ENCODE assay signal across 13 cellular contexts in the genomic region with DNA sequence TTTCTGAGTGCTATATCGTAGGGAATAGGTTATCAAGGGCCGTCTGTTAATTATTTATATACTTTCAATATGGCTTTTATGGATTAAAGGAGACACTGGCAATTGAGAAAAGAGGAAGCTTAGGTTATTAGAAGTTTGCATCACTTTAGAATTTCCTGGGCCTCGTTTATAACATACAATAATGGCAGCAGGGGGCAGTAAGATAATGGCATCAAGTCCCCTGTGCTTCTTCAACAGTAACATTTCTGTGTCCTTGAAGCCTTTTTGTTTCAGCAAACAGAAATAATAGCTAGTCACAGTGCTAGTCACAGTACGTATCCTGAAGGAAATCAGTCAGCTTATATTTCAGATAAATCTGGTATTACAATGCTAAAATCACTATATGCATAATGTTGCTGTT. TPM values are rescaled to one million over a fixed set of nuclear protein-coding genes. Genes with fewer than 3 reads are reported as not detected.
DNase-seq lines count a peak whose midpoint lies in the region; ATAC-seq and TF ChIP-seq lines count a peak whose summit lies in the region.
"Had no signal": no experiment of that assay in that cellular context is flagged by ENCODE, and none has a peak within 500 bp of the region (broad histone marks: within the 10 kb centered on the region; RNA-seq: fewer than 3 reads in every experiment).

No MANE protein-coding gene starts in this region.

- H3K36me3 ChIP-seq in cardiac muscle cell = no peaks in the 10 kb centered on the region
- H3K36me3 ChIP-seq: neutrophil had no signal

- no peak for ATAC-seq in Right ventricle myocardium inferior
- no peak for ATAC-seq in left colon

- no peak overlapping the region for H3K27ac ChIP-seq in cardiac muscle cell
- H3K27ac ChIP-seq: neutrophil had no signal

- no peaks in the 10 kb centered on the region for H3K9me3 ChIP-seq in cardiac muscle cell (ENCODE audit: low read depth)
- H3K9me3 ChIP-seq: neutrophil had no signal

- H3K4me3 ChIP-seq in cardiac muscle cell = no peak overlapping the region

- no peaks in the 10 kb centered on the region for H3K27me3 ChIP-seq in cardiac muscle cell
- H3K27me3 ChIP-seq: neutrophil had no signal

- TF ChIP-seq CTCF in cardiac muscle cell (IDR thresholded peaks at IDR 0.05; ENCODE audit: low read depth, low read length) = peak; percentile 58

- H3K4me1 ChIP-seq in cardiac muscle cell (ENCODE audit: low read depth) = no peaks in the 10 kb centered on the region

- DNase-seq in cardiac muscle cell (ENCODE audit: low read depth in 1 of 2, low spot score in 1 of 2) = peak; percentile 13 to 71
- no peak for DNase-seq in Right ventricle myocardium inferior (ENCODE audit: missing footprints)
- peak; percentile 20 for DNase-seq in NCI-H1694 treated with DMSO at 0.1 percent for 48 hours (lab: John Stamatoyannopoulos, UW)
- DNase-seq in dermis blood vessel endothelial cell = peak; percentile 1
- DNase-seq in superior temporal gyrus (ENCODE audit: extremely low spot score) = peak; percentile 86
- DNase-seq in left colon = no peak
- no peak for DNase-seq in DMS114 treated with DMSO at 0.1 percent for 48 hours (lab: John Stamatoyannopoulos, UW; ENCODE audit: unreplicated experiment)
- no peak for DNase-seq in NOMO-1 treated with dmso at 0.1 percent for 144 hours (lab: John Stamatoyannopoulos, UW; ENCODE audit: unreplicated experiment)
- DNase-seq: kidney, NCI-H748 treated with DMSO at 0.1 percent for 48 hours had no signal

- intact Hi-C loops in Right ventricle myocardium inferior (cut with DNase I) (no loop called here), left colon (cut with DNase I, micrococcal nuclease) (no loop called here)

RNA-seq across cellular contexts. Expression of gene SPAM1, which starts 41.9 kb away (rescaled TPM):
- total RNA-seq in cardiac muscle cell (not detected in 2 replicates), Right ventricle myocardium inferior (not detected), dermis blood vessel endothelial cell (not detected in 2 replicates), left colon (not detected)
- not detected in 2 replicates for polyA plus RNA-seq in cardiac muscle cell
- total RNA-seq: kidney; T-helper 2 cell treated with Interferon-gamma antibody and Interleukin-4, amounts not matched to agents 100 ng/mL and 5 ng/mL, for 36 hours had no signal
- polyA plus RNA-seq: BJ had no signal

Comparison
In these comparisons a context has a peak if more than half of its experiments do, and no peak if none do; other contexts are left out.
1. DNase-seq: peak in cardiac muscle cell (2 of 2), NCI-H1694 treated with DMSO at 0.1 percent for 48 hours (single experiment), dermis blood vessel endothelial cell (single experiment) and superior temporal gyrus (single experiment); none in Right ventricle myocardium inferior (single experiment), left colon (0 of 2), DMS114 treated with DMSO at 0.1 percent for 48 hours (single experiment) and NOMO-1 treated with dmso at 0.1 percent for 144 hours (single experiment).